ENCODE assay signal across 8 cellular contexts in the genomic region with DNA sequence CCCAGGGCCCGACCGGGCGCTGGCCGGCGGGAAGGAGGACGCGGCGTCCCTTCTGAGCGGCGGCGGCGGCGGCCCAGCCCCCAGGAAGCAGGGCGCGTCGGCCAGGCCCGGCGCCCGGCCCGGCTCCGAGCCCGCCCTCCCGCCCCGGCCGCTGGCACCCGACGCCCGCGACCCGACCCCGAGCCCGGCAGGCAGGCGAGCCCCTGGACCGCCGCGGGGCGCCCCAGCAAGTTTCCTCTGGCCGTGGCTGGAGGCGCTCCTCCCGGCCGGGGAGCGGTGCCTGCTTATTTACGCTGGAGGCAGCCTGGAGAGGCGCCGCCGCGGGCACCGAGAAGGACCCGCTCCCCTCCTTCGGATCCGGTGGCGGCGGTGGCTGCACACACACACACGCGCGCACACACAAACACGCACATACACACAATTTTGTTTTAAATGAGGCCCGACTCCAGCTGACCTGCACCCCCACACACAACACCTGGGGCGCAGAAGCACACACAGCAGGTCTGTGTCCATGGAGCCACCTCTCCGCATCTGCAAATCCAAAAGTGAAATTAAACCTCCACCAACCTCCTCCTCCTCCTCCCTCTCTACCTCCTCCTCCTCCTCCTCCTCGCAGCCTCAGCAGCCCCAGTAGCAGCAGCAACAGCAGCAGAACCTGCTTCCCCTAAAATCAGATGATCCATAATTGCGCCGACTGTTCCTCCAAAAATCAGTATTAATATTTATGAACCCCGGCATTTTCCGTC. TPM values are rescaled to one million over a fixed set of nuclear protein-coding genes. Genes with fewer than 3 reads are reported as not detected.
DNase-seq lines count a peak whose midpoint lies in the region; ATAC-seq and TF ChIP-seq lines count a peak whose summit lies in the region.

No MANE protein-coding gene starts in this region.

- DNase-seq in SJSA1 (ENCODE audit: low read depth in 1 of 2, low spot score in 2 of 2) (no peak), heart right ventricle (peak; percentile 28 to 49), prostate gland (ENCODE audit: low spot score) (peak; percentile 15)
- peak; percentile 10 for DNase-seq in activated naive CD8-positive, alpha-beta T cell treated with anti-CD3 and anti-CD28 coated beads, Interleukin-2, amount 50 U/mL, for 16 hours (ENCODE audit: low read depth, low spot score)

- ATAC-seq in HG02623 (IDR thresholded peaks at IDR 0.05; ENCODE audit: unreplicated experiment) (peak; percentile 0), heart right ventricle (peak in 6 of 8 donors; percentile 0 to 16 (median 9)), GM21526 (IDR thresholded peaks at IDR 0.05; ENCODE audit: low FRiP score, unreplicated experiment) (no peak), HG03565 (IDR thresholded peaks at IDR 0.05; ENCODE audit: unreplicated experiment) (no peak)

- H3K27ac ChIP-seq in SJSA1: peak overlapping the region; percentile 84
- H3K27ac ChIP-seq in heart right ventricle: peak overlapping the region; percentile 94 to 99 (median 98)
- H3K27ac ChIP-seq in prostate gland: peak overlapping the region; percentile 95 to 100

- intact Hi-C loops in heart right ventricle (cut with DNase I) (loop anchor here in 8 of 10 donors (1.0 to 10.0 kb wide), 18 partner anchors 56 to 209 kb away; no protein-coding TSS in a partner anchor), prostate gland (cut with DNase I) (loop anchor here (1.0 to 10.0 kb wide), 4 partner anchors 64 to 171 kb away; a partner anchor contains a TSS)

- H3K27me3 ChIP-seq in SJSA1 (replicated peaks) (no peaks in the 10 kb centered on the region), heart right ventricle (no peaks in the 10 kb centered on the region), prostate gland (replicated peaks; ENCODE audit: insufficient read depth) (no peaks in the 10 kb centered on the region)

- peak overlapping the region; percentile 99 for H3K9ac ChIP-seq in ES-I3 (ENCODE audit: low read depth, low read length)

- 0 to 1% methylated on average over 52 to 65 of the region's 65 CpGs for WGBS in heart right ventricle, 2 donors
- 0% methylated on average over 22 of the region's 65 CpGs for WGBS in prostate gland

- H3K4me1 ChIP-seq in ES-I3 (ENCODE audit: insufficient read depth, low read length): 0 out of 2 replicates have a peak, but pooled peaks cover 3% of the 10 kb centered on the region
- peaks cover 18% of the 10 kb centered on the region for H3K4me1 ChIP-seq in SJSA1 (replicated peaks)
- H3K4me1 ChIP-seq in heart right ventricle: peaks cover 0 to 70% (median 63%) of the 10 kb centered on the region in 9 donors
- H3K4me1 ChIP-seq in prostate gland (replicated peaks): no peaks in the 10 kb centered on the region

- peak overlapping the region; percentile 81 for H3K4me3 ChIP-seq in SJSA1
- peak overlapping the region; percentile 65 to 98 (median 87) for H3K4me3 ChIP-seq in heart right ventricle
- H3K4me3 ChIP-seq in prostate gland: peak overlapping the region; percentile 69 to 96

- no peak for TF ChIP-seq POLR2A in prostate gland (IDR thresholded peaks at IDR 0.05)

- H3K9me3 ChIP-seq in ES-I3 (ENCODE audit: control insufficient read depth, insufficient read depth, low read length): no peaks in the 10 kb centered on the region
- no peaks in the 10 kb centered on the region; the same call in 1 of the 2 replicates for H3K9me3 ChIP-seq in SJSA1 (replicated peaks)
- no peaks in the 10 kb centered on the region for H3K9me3 ChIP-seq in heart right ventricle
- no peaks in the 10 kb centered on the region for H3K9me3 ChIP-seq in prostate gland

- H3K36me3 ChIP-seq in ES-I3 (ENCODE audit: insufficient read depth, low read length) (no peaks in the 10 kb centered on the region), SJSA1 (peaks cover 9% of the 10 kb centered on the region), heart right ventricle (peaks cover 0 to 21% (median 0%) of the 10 kb centered on the region in 9 donors), prostate gland (no peaks in the 10 kb centered on the region)

- TF ChIP-seq CTCF in heart right ventricle (IDR thresholded peaks at IDR 0.05): no peak
- TF ChIP-seq CTCF in prostate gland (IDR thresholded peaks at IDR 0.05): no peak

RNA-seq across cellular contexts. Expression of a gene that starts 0.7 kb away (rescaled TPM):
- total RNA-seq in SJSA1 (2014; rRNA removed; shearing (Covaris generic)): 15.9 and 20.8 TPM in 2 replicates
- total RNA-seq in heart right ventricle: 10 to 100 TPM; 18.3 to 41.4 (median 29.0) TPM
- 10 to 100 TPM in 1 of 2 donors, 1 to 10 TPM in 1; 9.3 to 13.0 TPM for polyA plus RNA-seq in heart right ventricle
- 10 to 100 TPM; 40.7 to 49.9 TPM for total RNA-seq in prostate gland

Comparison
In these comparisons a context has a peak if more than half of its experiments do, and no peak if none do; other contexts are left out.
1. ATAC-seq: peak in HG02623 (single experiment) and heart right ventricle (6 of 8); none in GM21526 (single experiment) and HG03565 (single experiment).
2. DNase-seq: peak in activated naive CD8-positive, alpha-beta T cell treated with anti-CD3 and anti-CD28 coated beads, Interleukin-2, amount 50 U/mL, for 16 hours (single experiment), heart right ventricle (2 of 2) and prostate gland (single experiment); none in SJSA1 (0 of 2).
3. Peak in every context shown above with its lines, with median percentiles within 50 percentile points of each other: H3K27ac ChIP-seq and H3K4me3 ChIP-seq.